In the genomic region with DNA sequence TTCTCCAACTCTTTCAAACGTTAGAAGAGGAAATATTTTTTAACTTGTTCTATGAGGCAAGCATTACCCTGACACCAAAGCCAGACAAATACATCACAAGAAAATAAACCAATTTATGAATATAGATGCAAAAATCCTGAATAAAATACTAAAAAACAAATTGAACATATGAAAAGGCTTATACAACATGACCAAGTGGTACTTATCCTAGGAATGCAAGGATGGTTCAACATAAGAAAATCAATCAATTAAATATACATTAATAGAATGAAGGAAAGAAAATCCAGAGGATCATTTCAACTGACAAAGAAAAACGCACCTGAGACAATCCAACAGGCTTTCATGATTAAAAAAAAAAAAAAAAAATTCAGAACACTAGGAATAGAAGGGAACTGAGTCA, we compare ENCODE assay signal across 26 cellular contexts.
"Had no signal": no experiment of that assay in that cellular context is flagged by ENCODE, and none has a peak within 500 bp of the region (broad histone marks: within the 10 kb centered on the region; RNA-seq: fewer than 3 reads in every experiment).

No MANE protein-coding gene starts in this region.

- H3K4me1 Mint-ChIP-seq: endodermal cell had no signal

- DNase-seq: colonic mucosa; cortex of kidney; dermis blood vessel endothelial cell; dorsolateral prefrontal cortex; effector CD4-positive, alpha-beta T cell; effector CD8-positive, alpha-beta T cell; effector memory CD8-positive, alpha-beta T cell; endodermal cell; esophagus squamous epithelium; foreskin fibroblast; foreskin keratinocyte; foreskin melanocyte; gastrocnemius medialis; glutamatergic neuron; head of caudate nucleus; heart left ventricle; heart right ventricle had no signal

- H3K27ac ChIP-seq: colonic mucosa, coronary artery, dorsolateral prefrontal cortex, epithelial cell of prostate, esophagus muscularis mucosa, esophagus squamous epithelium, foreskin keratinocyte, gastrocnemius medialis, gastroesophageal sphincter, heart left ventricle, heart right ventricle had no signal

- H3K27ac Mint-ChIP-seq: dendritic cell treated with granulocyte-macrophage colony-stimulating factor and Interleukin-4, amounts not matched to agents 40 ng/mL and 50 ng/mL, for 4 days; effector memory CD8-positive, alpha-beta T cell; endodermal cell had no signal

- ATAC-seq: effector memory CD8-positive, alpha-beta T cell; esophagus mucosa; foreskin keratinocyte; gastrocnemius medialis; gastroesophageal sphincter; heart left ventricle; heart right ventricle had no signal

- H3K4me1 ChIP-seq: colonic mucosa, esophagus muscularis mucosa, gastroesophageal sphincter, heart left ventricle, heart right ventricle had no signal

- FAIRE-seq: colon, endometrium, frontal cortex had no signal

- H3K27me3 Mint-ChIP-seq: dendritic cell treated with granulocyte-macrophage colony-stimulating factor and Interleukin-4, amounts not matched to agents 40 ng/mL and 50 ng/mL, for 4 days; effector memory CD8-positive, alpha-beta T cell had no signal

- H3K4me3 ChIP-seq: colonic mucosa, coronary artery, dorsolateral prefrontal cortex, esophagus muscularis mucosa, esophagus squamous epithelium, gastrocnemius medialis, gastroesophageal sphincter, heart left ventricle, heart right ventricle had no signal

- H3K4me3 Mint-ChIP-seq: dendritic cell treated with granulocyte-macrophage colony-stimulating factor and Interleukin-4, amounts not matched to agents 40 ng/mL and 50 ng/mL, for 4 days; effector memory CD8-positive, alpha-beta T cell; endodermal cell had no signal

- H3K9me3 ChIP-seq: colonic mucosa had no signal

- H3K27me3 ChIP-seq: colonic mucosa, dorsolateral prefrontal cortex, esophagus muscularis mucosa, esophagus squamous epithelium, foreskin keratinocyte, gastrocnemius medialis, gastroesophageal sphincter, heart left ventricle, heart right ventricle had no signal
